Comparison of ENCODE assay signal across 1 cellular context in the genomic region with DNA sequence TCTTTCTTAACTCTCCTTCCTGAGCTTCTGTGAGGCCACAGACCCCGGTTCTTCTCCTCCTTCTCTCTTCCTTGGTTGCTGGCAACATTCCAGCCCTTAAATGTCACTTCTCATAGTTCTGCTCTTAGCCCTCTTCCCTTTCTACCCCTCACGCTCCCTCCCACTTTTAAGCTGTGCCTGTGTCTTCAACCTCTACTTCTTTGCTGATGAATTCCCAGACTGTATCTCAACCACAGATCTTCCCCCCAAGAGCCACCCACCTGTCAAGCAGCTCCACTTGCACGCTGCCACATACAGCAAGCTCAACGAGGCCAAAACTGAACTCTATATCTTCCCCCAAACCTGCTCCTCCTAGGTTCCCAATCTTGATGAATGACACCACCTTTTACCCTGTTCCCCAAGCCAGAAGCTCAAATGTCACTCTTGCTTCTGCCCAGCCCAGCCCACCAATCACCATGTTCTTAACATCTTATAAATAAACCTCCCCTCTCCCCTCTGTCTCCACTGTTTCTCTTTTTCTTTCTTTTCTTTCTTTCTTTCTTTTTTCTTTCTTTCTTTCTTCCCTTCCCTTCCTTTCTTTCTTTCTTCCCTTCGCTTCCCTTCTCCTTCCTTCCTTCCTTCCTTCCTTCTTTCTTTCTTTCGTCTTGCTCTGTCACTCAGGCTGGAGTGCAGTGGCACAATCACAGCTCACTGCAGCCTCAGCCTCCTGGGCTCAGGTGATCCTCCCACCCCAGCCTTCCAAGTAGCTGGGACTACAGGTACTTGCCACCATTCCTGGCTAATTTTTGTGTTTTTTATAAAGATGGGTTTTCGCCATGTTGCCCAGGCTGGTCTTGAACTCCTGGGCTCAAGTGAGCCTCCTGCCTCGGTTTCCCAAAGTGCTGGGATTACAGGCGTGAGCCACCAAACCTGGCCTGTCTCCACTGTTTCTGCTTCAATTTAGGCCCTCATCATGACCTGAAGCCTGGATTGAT.
TF ChIP-seq lines count a peak whose summit lies in the region.

No MANE protein-coding gene starts in this region.

TF ChIP-seq in K562, 482 proteins besides CTCF, POLR2A, EP300 and RAD21 (continued from another document and continues in another):
- TF ChIP-seq, protein P1, sequence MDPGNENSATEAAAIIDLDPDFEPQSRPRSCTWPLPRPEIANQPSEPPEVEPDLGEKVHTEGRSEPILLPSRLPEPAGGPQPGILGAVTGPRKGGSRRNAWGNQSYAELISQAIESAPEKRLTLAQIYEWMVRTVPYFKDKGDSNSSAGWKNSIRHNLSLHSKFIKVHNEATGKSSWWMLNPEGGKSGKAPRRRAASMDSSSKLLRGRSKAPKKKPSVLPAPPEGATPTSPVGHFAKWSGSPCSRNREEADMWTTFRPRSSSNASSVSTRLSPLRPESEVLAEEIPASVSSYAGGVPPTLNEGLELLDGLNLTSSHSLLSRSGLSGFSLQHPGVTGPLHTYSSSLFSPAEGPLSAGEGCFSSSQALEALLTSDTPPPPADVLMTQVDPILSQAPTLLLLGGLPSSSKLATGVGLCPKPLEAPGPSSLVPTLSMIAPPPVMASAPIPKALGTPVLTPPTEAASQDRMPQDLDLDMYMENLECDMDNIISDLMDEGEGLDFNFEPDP (CRISPR knock-in tag; IDR thresholded peaks at IDR 0.05) = no peak
- TF ChIP-seq, protein P2, sequence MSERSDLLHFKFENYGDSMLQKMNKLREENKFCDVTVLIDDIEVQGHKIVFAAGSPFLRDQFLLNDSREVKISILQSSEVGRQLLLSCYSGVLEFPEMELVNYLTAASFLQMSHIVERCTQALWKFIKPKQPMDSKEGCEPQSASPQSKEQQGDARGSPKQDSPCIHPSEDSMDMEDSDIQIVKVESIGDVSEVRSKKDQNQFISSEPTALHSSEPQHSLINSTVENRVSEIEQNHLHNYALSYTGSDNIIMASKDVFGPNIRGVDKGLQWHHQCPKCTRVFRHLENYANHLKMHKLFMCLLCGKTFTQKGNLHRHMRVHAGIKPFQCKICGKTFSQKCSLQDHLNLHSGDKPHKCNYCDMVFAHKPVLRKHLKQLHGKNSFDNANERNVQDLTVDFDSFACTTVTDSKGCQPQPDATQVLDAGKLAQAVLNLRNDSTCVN (CRISPR knock-in tag; IDR thresholded peaks at IDR 0.05) = peak; percentile 95
- TF ChIP-seq MXI1 (IDR thresholded peaks at IDR 0.05; ENCODE audit: low read depth, low read length) (no peak), TRIM28 (IDR thresholded peaks at IDR 0.05) (peak; percentile 63; the same call in 1 of the 2 replicates), ZNF57 (CRISPR knock-in tag; IDR thresholded peaks at IDR 0.05) (no peak), PCBP2 (IDR thresholded peaks at IDR 0.05; ENCODE audit: low read depth, low read length, poor library complexity, severe bottlenecking) (no peak), ASH1L (IDR thresholded peaks at IDR 0.05; ENCODE audit: borderline replicate concordance, low read depth, partially characterized antibody) (peak; percentile 61), ZBTB1 (CRISPR knock-in tag; IDR thresholded peaks at IDR 0.05; ENCODE audit: borderline replicate concordance, low read depth) (no peak), ZKSCAN1 (IDR thresholded peaks at IDR 0.05; ENCODE audit: low read depth, low read length) (no peak), TAF7 (tag; IDR thresholded peaks at IDR 0.05) (no peak; the same call in 1 of the 2 replicates), DIDO1 (tag; IDR thresholded peaks at IDR 0.05; ENCODE audit: low read depth) (no peak), CCNT2 (IDR thresholded peaks at IDR 0.05; ENCODE audit: borderline replicate concordance, extremely low read depth, insufficient read length, low read depth, low read length) (no peak), ZNF121 (CRISPR knock-in tag; conservative IDR thresholded peaks at IDR 0.05) (no peak), KLF16 (IDR thresholded peaks at IDR 0.05) (0 out of 2 replicates have a peak, but pooled peaks have one; percentile 54), GTF2E2 (tag; IDR thresholded peaks at IDR 0.05) (no peak), TCF7 (IDR thresholded peaks at IDR 0.05; ENCODE audit: borderline replicate concordance) (no peak), ARNT (IDR thresholded peaks at IDR 0.05) (no peak; a peak in 1 of 4 replicates)
- TF ChIP-seq, protein P3, sequence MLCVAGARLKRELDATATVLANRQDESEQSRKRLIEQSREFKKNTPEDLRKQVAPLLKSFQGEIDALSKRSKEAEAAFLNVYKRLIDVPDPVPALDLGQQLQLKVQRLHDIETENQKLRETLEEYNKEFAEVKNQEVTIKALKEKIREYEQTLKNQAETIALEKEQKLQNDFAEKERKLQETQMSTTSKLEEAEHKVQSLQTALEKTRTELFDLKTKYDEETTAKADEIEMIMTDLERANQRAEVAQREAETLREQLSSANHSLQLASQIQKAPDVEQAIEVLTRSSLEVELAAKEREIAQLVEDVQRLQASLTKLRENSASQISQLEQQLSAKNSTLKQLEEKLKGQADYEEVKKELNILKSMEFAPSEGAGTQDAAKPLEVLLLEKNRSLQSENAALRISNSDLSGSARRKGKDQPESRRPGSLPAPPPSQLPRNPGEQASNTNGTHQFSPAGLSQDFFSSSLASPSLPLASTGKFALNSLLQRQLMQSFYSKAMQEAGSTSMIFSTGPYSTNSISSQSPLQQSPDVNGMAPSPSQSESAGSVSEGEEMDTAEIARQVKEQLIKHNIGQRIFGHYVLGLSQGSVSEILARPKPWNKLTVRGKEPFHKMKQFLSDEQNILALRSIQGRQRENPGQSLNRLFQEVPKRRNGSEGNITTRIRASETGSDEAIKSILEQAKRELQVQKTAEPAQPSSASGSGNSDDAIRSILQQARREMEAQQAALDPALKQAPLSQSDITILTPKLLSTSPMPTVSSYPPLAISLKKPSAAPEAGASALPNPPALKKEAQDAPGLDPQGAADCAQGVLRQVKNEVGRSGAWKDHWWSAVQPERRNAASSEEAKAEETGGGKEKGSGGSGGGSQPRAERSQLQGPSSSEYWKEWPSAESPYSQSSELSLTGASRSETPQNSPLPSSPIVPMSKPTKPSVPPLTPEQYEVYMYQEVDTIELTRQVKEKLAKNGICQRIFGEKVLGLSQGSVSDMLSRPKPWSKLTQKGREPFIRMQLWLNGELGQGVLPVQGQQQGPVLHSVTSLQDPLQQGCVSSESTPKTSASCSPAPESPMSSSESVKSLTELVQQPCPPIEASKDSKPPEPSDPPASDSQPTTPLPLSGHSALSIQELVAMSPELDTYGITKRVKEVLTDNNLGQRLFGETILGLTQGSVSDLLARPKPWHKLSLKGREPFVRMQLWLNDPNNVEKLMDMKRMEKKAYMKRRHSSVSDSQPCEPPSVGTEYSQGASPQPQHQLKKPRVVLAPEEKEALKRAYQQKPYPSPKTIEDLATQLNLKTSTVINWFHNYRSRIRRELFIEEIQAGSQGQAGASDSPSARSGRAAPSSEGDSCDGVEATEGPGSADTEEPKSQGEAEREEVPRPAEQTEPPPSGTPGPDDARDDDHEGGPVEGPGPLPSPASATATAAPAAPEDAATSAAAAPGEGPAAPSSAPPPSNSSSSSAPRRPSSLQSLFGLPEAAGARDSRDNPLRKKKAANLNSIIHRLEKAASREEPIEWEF (CRISPR knock-in tag; IDR thresholded peaks at IDR 0.05) = no peak
- TF ChIP-seq, protein P4, sequence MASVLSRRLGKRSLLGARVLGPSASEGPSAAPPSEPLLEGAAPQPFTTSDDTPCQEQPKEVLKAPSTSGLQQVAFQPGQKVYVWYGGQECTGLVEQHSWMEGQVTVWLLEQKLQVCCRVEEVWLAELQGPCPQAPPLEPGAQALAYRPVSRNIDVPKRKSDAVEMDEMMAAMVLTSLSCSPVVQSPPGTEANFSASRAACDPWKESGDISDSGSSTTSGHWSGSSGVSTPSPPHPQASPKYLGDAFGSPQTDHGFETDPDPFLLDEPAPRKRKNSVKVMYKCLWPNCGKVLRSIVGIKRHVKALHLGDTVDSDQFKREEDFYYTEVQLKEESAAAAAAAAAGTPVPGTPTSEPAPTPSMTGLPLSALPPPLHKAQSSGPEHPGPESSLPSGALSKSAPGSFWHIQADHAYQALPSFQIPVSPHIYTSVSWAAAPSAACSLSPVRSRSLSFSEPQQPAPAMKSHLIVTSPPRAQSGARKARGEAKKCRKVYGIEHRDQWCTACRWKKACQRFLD (CRISPR knock-in tag; IDR thresholded peaks at IDR 0.05) = no peak
- TF ChIP-seq, protein P5, sequence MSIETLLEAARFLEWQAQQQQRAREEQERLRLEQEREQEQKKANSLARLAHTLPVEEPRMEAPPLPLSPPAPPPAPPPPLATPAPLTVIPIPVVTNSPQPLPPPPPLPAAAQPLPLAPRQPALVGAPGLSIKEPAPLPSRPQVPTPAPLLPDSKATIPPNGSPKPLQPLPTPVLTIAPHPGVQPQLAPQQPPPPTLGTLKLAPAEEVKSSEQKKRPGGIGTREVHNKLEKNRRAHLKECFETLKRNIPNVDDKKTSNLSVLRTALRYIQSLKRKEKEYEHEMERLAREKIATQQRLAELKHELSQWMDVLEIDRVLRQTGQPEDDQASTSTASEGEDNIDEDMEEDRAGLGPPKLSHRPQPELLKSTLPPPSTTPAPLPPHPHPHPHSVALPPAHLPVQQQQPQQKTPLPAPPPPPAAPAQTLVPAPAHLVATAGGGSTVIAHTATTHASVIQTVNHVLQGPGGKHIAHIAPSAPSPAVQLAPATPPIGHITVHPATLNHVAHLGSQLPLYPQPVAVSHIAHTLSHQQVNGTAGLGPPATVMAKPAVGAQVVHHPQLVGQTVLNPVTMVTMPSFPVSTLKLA (conservative IDR thresholded peaks at IDR 0.05) = peak; percentile 41 to 75; a peak in 2 of 4 replicates
- TF ChIP-seq, protein P6, sequence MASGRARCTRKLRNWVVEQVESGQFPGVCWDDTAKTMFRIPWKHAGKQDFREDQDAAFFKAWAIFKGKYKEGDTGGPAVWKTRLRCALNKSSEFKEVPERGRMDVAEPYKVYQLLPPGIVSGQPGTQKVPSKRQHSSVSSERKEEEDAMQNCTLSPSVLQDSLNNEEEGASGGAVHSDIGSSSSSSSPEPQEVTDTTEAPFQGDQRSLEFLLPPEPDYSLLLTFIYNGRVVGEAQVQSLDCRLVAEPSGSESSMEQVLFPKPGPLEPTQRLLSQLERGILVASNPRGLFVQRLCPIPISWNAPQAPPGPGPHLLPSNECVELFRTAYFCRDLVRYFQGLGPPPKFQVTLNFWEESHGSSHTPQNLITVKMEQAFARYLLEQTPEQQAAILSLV (tag; IDR thresholded peaks at IDR 0.05) = no peak
- TF ChIP-seq, protein P7, sequence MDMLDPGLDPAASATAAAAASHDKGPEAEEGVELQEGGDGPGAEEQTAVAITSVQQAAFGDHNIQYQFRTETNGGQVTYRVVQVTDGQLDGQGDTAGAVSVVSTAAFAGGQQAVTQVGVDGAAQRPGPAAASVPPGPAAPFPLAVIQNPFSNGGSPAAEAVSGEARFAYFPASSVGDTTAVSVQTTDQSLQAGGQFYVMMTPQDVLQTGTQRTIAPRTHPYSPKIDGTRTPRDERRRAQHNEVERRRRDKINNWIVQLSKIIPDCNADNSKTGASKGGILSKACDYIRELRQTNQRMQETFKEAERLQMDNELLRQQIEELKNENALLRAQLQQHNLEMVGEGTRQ (CRISPR knock-in tag; IDR thresholded peaks at IDR 0.05) = no peak
- TF ChIP-seq, protein P8, sequence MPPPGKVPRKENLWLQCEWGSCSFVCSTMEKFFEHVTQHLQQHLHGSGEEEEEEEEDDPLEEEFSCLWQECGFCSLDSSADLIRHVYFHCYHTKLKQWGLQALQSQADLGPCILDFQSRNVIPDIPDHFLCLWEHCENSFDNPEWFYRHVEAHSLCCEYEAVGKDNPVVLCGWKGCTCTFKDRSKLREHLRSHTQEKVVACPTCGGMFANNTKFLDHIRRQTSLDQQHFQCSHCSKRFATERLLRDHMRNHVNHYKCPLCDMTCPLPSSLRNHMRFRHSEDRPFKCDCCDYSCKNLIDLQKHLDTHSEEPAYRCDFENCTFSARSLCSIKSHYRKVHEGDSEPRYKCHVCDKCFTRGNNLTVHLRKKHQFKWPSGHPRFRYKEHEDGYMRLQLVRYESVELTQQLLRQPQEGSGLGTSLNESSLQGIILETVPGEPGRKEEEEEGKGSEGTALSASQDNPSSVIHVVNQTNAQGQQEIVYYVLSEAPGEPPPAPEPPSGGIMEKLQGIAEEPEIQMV (tag; conservative IDR thresholded peaks at IDR 0.05; ENCODE audit: low read depth) = peak; percentile 79
- TF ChIP-seq, protein P9, sequence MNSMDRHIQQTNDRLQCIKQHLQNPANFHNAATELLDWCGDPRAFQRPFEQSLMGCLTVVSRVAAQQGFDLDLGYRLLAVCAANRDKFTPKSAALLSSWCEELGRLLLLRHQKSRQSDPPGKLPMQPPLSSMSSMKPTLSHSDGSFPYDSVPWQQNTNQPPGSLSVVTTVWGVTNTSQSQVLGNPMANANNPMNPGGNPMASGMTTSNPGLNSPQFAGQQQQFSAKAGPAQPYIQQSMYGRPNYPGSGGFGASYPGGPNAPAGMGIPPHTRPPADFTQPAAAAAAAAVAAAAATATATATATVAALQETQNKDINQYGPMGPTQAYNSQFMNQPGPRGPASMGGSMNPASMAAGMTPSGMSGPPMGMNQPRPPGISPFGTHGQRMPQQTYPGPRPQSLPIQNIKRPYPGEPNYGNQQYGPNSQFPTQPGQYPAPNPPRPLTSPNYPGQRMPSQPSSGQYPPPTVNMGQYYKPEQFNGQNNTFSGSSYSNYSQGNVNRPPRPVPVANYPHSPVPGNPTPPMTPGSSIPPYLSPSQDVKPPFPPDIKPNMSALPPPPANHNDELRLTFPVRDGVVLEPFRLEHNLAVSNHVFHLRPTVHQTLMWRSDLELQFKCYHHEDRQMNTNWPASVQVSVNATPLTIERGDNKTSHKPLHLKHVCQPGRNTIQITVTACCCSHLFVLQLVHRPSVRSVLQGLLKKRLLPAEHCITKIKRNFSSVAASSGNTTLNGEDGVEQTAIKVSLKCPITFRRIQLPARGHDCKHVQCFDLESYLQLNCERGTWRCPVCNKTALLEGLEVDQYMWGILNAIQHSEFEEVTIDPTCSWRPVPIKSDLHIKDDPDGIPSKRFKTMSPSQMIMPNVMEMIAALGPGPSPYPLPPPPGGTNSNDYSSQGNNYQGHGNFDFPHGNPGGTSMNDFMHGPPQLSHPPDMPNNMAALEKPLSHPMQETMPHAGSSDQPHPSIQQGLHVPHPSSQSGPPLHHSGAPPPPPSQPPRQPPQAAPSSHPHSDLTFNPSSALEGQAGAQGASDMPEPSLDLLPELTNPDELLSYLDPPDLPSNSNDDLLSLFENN (IDR thresholded peaks at IDR 0.05; ENCODE audit: low read depth in 2 of 2, low read length in 2 of 2) = no peak
- TF ChIP-seq, protein P10, sequence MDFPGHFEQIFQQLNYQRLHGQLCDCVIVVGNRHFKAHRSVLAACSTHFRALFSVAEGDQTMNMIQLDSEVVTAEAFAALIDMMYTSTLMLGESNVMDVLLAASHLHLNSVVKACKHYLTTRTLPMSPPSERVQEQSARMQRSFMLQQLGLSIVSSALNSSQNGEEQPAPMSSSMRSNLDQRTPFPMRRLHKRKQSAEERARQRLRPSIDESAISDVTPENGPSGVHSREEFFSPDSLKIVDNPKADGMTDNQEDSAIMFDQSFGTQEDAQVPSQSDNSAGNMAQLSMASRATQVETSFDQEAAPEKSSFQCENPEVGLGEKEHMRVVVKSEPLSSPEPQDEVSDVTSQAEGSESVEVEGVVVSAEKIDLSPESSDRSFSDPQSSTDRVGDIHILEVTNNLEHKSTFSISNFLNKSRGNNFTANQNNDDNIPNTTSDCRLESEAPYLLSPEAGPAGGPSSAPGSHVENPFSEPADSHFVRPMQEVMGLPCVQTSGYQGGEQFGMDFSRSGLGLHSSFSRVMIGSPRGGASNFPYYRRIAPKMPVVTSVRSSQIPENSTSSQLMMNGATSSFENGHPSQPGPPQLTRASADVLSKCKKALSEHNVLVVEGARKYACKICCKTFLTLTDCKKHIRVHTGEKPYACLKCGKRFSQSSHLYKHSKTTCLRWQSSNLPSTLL (IDR thresholded peaks at IDR 0.05) = no peak
- TF ChIP-seq, protein P11, sequence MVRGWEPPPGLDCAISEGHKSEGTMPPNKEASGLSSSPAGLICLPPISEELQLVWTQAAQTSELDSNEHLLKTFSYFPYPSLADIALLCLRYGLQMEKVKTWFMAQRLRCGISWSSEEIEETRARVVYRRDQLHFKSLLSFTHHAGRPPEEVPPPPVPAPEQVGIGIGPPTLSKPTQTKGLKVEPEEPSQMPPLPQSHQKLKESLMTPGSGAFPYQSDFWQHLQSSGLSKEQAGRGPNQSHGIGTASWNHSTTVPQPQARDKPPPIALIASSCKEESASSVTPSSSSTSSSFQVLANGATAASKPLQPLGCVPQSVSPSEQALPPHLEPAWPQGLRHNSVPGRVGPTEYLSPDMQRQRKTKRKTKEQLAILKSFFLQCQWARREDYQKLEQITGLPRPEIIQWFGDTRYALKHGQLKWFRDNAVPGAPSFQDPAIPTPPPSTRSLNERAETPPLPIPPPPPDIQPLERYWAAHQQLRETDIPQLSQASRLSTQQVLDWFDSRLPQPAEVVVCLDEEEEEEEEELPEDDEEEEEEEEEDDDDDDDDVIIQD (CRISPR knock-in tag; IDR thresholded peaks at IDR 0.05) = no peak
